In the genomic region with DNA sequence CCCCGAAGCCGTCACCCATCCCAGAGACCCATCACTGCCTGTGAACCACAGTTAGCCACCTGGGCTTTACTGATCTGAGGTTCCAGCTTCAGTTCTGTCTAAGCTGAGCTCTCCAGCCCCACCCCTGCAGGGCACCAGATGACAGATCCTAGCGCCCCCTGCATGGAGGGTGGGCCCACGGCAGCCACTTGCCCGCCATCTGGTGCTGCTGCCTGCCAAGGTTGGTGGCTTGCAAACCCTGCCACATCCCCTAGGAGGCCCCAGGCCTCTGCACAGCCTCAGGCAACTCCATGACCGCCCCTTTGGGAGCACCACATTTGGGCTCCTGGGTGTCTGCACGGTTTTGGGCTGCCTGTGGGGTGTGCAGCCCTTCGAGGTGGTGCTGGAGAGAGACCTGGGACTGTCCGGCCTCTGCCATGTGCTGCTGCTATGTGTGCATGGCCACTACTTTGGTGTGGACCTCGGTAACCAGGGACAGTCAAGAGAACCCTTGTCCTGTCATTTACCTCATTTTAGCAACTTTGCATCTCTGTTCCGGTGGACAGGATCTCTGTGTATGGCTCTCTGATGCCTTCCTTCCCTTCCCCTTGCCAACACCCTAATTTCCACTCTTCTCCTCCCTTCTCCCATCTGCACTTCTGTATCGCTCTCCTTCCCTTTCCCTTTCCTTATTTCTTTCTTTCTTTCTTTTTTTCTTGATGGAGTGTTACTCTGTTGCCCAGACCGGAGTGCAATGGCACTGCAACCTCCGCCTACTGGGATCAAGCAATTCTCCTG, we compare ENCODE assay signal across 1 cellular context.
TF ChIP-seq lines count a peak whose summit lies in the region.

No MANE protein-coding gene starts in this region.

TF ChIP-seq in HepG2, 621 proteins besides CTCF, POLR2A, EP300 and RAD21:
- peak; percentile 89 for TF ChIP-seq MIER2 (CRISPR knock-in tag; IDR thresholded peaks at IDR 0.05)
- TF ChIP-seq, protein P1, sequence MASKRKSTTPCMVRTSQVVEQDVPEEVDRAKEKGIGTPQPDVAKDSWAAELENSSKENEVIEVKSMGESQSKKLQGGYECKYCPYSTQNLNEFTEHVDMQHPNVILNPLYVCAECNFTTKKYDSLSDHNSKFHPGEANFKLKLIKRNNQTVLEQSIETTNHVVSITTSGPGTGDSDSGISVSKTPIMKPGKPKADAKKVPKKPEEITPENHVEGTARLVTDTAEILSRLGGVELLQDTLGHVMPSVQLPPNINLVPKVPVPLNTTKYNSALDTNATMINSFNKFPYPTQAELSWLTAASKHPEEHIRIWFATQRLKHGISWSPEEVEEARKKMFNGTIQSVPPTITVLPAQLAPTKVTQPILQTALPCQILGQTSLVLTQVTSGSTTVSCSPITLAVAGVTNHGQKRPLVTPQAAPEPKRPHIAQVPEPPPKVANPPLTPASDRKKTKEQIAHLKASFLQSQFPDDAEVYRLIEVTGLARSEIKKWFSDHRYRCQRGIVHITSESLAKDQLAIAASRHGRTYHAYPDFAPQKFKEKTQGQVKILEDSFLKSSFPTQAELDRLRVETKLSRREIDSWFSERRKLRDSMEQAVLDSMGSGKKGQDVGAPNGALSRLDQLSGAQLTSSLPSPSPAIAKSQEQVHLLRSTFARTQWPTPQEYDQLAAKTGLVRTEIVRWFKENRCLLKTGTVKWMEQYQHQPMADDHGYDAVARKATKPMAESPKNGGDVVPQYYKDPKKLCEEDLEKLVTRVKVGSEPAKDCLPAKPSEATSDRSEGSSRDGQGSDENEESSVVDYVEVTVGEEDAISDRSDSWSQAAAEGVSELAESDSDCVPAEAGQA (IDR thresholded peaks at IDR 0.05; ENCODE audit: low read depth): no peak
- TF ChIP-seq, protein P1 (CRISPR knock-in tag; IDR thresholded peaks at IDR 0.05; ENCODE audit: borderline replicate concordance): no peak
- peak; percentile 77; the same call in 1 of the 2 replicates for TF ChIP-seq ZNF263 (CRISPR knock-in tag; IDR thresholded peaks at IDR 0.05)
- TF ChIP-seq STAG1 (CRISPR knock-in tag; IDR thresholded peaks at IDR 0.05): peak; percentile 46
- TF ChIP-seq, protein P2, sequence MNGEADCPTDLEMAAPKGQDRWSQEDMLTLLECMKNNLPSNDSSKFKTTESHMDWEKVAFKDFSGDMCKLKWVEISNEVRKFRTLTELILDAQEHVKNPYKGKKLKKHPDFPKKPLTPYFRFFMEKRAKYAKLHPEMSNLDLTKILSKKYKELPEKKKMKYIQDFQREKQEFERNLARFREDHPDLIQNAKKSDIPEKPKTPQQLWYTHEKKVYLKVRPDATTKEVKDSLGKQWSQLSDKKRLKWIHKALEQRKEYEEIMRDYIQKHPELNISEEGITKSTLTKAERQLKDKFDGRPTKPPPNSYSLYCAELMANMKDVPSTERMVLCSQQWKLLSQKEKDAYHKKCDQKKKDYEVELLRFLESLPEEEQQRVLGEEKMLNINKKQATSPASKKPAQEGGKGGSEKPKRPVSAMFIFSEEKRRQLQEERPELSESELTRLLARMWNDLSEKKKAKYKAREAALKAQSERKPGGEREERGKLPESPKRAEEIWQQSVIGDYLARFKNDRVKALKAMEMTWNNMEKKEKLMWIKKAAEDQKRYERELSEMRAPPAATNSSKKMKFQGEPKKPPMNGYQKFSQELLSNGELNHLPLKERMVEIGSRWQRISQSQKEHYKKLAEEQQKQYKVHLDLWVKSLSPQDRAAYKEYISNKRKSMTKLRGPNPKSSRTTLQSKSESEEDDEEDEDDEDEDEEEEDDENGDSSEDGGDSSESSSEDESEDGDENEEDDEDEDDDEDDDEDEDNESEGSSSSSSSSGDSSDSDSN (CRISPR knock-in tag; IDR thresholded peaks at IDR 0.05): no peak
- TF ChIP-seq, protein P3, sequence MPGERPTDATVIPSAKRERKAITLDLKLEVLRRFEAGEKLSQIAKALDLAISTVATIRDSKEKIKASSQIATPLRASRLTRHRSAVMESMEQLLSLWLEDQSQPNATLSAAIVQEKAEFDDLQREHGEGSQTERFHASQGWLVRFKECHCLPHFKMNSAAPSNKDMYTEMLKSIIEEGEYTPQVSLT (CRISPR knock-in tag; IDR thresholded peaks at IDR 0.05; ENCODE audit: borderline replicate concordance, low read depth): no peak
- 0 out of 2 replicates have a peak, but pooled peaks have one; percentile 30 for TF ChIP-seq HNRNPL (IDR thresholded peaks at IDR 0.05; ENCODE audit: low read depth, low read length)
- peak; percentile 99 for TF ChIP-seq ZSCAN25 (CRISPR knock-in tag; IDR thresholded peaks at IDR 0.05)
TF ChIP-seq in HepG2: peak in this region for 5.
